8 cellular contexts compared by ENCODE assay signal in genomic region chr2:21317131-21317530, GRCh38.
DNase-seq lines count a peak whose midpoint lies in the region; ATAC-seq and TF ChIP-seq lines count a peak whose summit lies in the region.

No MANE protein-coding gene starts in this region.

- DNase-seq in NCI-H526 (lab: John Stamatoyannopoulos, UW) (peak; percentile 13 to 67), NCI-H526 treated with DMSO at 0.1 percent for 48 hours (lab: John Stamatoyannopoulos, UW) (no peak), HK-2 (ENCODE audit: unreplicated experiment) (peak; percentile 8), SKM-1 treated with dmso at 0.1 percent for 144 hours (lab: John Stamatoyannopoulos, UW; ENCODE audit: unreplicated experiment) (peak; percentile 18), fibroblast of the aortic adventitia (ENCODE audit: low read depth) (no peak), osteocyte (ENCODE audit: extremely low spot score, unreplicated experiment) (no peak)

- no peak overlapping the region for H3K4me3 Mint-ChIP-seq in osteocyte (ENCODE audit: unreplicated experiment)

- no peaks in the 10 kb centered on the region for H3K4me1 Mint-ChIP-seq in osteocyte (ENCODE audit: unreplicated experiment)

- H3K9me3 Mint-ChIP-seq in osteocyte (ENCODE audit: unreplicated experiment), result no peaks in the 10 kb centered on the region

- H3K27me3 Mint-ChIP-seq in osteocyte (ENCODE audit: unreplicated experiment), result peaks cover 11% of the 10 kb centered on the region

- no peak overlapping the region for H3K4me3 ChIP-seq in fibroblast of the aortic adventitia (ENCODE audit: low read depth, low read length)

- H3K27ac Mint-ChIP-seq in osteocyte (ENCODE audit: unreplicated experiment), result no peak overlapping the region

- ATAC-seq in GM19395 (IDR thresholded peaks at IDR 0.05; ENCODE audit: unreplicated experiment) (peak; percentile 93), GM19328 (IDR thresholded peaks at IDR 0.05; ENCODE audit: unreplicated experiment) (no peak)

- peak; percentile 33 for TF ChIP-seq CTCF in fibroblast of the aortic adventitia (IDR thresholded peaks at IDR 0.05; ENCODE audit: insufficient read depth, low read length)
- peak; percentile 75 for TF ChIP-seq CTCF in osteocyte (IDR thresholded peaks at IDR 0.05)

- no peaks in the 10 kb centered on the region for H3K36me3 Mint-ChIP-seq in osteocyte (ENCODE audit: unreplicated experiment)

Comparison
In these comparisons a context has a peak if more than half of its experiments do, and no peak if none do; other contexts are left out.
1. DNase-seq: peak in NCI-H526 (2 of 2), HK-2 (single experiment) and SKM-1 treated with dmso at 0.1 percent for 144 hours (single experiment); none in NCI-H526 treated with DMSO at 0.1 percent for 48 hours (single experiment), fibroblast of the aortic adventitia (single experiment) and osteocyte (single experiment).